In the genomic region with DNA sequence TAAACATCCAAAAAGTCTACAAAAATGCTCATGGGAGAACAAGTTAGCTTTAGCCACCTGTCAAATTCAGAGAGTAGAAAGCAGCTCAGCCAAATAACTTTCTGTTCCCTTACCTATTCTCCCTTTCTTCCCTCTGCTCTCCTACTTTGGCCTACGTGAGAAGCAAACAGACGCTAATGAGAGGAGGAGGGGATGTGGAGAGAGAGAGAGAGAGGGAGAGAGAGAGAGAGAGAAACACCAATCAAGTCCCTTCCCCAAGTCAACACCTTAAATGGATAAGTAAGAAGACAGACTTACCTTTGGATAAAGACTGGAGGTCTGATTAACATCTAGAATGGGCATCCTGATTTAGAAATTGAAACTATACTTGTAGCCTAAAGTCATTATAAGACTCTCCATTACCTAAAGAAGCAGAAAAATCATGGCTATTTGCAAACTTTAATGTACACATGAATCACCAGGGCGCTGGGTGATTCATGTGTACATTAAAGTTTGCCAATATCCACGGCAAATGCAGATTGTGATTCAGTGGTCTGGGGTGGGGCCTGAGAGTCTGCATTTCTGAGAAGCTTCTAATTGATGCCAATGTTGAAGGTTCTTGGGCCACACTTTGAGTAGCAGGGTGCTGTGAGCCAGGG, we compare ENCODE assay signal across 14 cellular contexts. TPM values are rescaled to one million over a fixed set of nuclear protein-coding genes. Genes with fewer than 3 reads are reported as not detected.
DNase-seq lines count a peak whose midpoint lies in the region; ATAC-seq and TF ChIP-seq lines count a peak whose summit lies in the region.
"Had no signal": no experiment of that assay in that cellular context is flagged by ENCODE, and none has a peak within 500 bp of the region (broad histone marks: within the 10 kb centered on the region; RNA-seq: fewer than 3 reads in every experiment).

No MANE protein-coding gene starts in this region.

- no peak overlapping the region for H3K4me3 Mint-ChIP-seq in activated T-cell treated with anti-CD3 and anti-CD28 coated beads, Interleukin-2, amount 50 U/mL, for 24 hours

- H3K27me3 ChIP-seq in MG63 = no peaks in the 10 kb centered on the region
- no peaks in the 10 kb centered on the region for H3K27me3 ChIP-seq in mammary epithelial cell (ENCODE audit: insufficient read depth, low read length)
- H3K27me3 ChIP-seq in heart right ventricle = peaks cover 0 to 9% (median 0%) of the 10 kb centered on the region in 7 donors
- H3K27me3 ChIP-seq: spleen, vagina had no signal

- no peak overlapping the region for H3K4me3 ChIP-seq in MG63
- no peak overlapping the region for H3K4me3 ChIP-seq in mammary epithelial cell (replicated peaks in 1 of 3; ENCODE audit: insufficient read depth in 1 of 3, low read depth in 2 of 3, low read length in 3 of 3)
- no peak overlapping the region for H3K4me3 ChIP-seq in heart right ventricle
- H3K4me3 ChIP-seq: spleen, vagina had no signal

- CTCF ChIA-PET in mammary epithelial cell (lab: Charles Lee; ENCODE audit: low non-redundant PET) = interaction anchor here (0.6 kb wide), 1 partner anchor 115 kb away, joined by 3 read pairs; no protein-coding TSS in a partner anchor

- peaks cover 46% of the 10 kb centered on the region for H3K4me1 ChIP-seq in mammary epithelial cell (ENCODE audit: insufficient read depth, low read length)
- peaks cover 0 to 50% (median 0%) of the 10 kb centered on the region in 9 donors for H3K4me1 ChIP-seq in heart right ventricle

- no peak for DNase-seq in activated T-cell treated with anti-CD3 and anti-CD28 coated beads, Interleukin-2, amount 50 U/mL, for 24 hours
- DNase-seq in activated T-cell treated with anti-CD3 and anti-CD28 coated beads, Interleukin-2, amount 50 U/mL, for 1 hour = no peak
- DNase-seq in MG63 = peak; percentile 72
- peak; percentile 73 for DNase-seq in mammary epithelial cell
- peak; percentile 57 for DNase-seq in stimulated activated CD8-positive, alpha-beta memory T cell treated with anti-CD3 and anti-CD28 coated beads, Interleukin-4, amount 100 ng/mL, for 48 hours
- no peak for DNase-seq in C1 segment of cervical spinal cord (lab: John Stamatoyannopoulos, UW)
- DNase-seq in anterior cingulate cortex (lab: John Stamatoyannopoulos, UW) = no peak
- DNase-seq in heart right ventricle = no peak
- DNase-seq: NCI-H1048, NCI-H524 treated with DMSO at 0.1 percent for 48 hours, occipital lobe, spleen had no signal

- H3K36me3 ChIP-seq in MG63 (no peaks in the 10 kb centered on the region), mammary epithelial cell (ENCODE audit: insufficient read depth, low read length) (no peaks in the 10 kb centered on the region), heart right ventricle (no peaks in the 10 kb centered on the region)
- H3K36me3 ChIP-seq: spleen, vagina had no signal

- in situ Hi-C loops in mammary epithelial cell (cut with MboI; ENCODE audit: low sequenced_read_pairs in 2 of 2) = loop anchor here (10.0 to 25.0 kb wide), 4 partner anchors 92 to 549 kb away; partner anchors contain the start of genes ADAMTS4 (in 1 of the 2), B4GALT3 (in 1 of the 2), FCGR3A (in 1 of the 2) and FCGR3B (in 1 of the 2)

- no peak overlapping the region for H3K9ac ChIP-seq in mammary epithelial cell (ENCODE audit: insufficient read depth, low read length)

- peaks cover 49% of the 10 kb centered on the region for H3K4me1 Mint-ChIP-seq in activated T-cell treated with anti-CD3 and anti-CD28 coated beads, Interleukin-2, amount 50 U/mL, for 24 hours (ENCODE audit: low read depth)

- peak overlapping the region; percentile 52 for H2AFZ ChIP-seq in mammary epithelial cell (ENCODE audit: low read depth, low read length)

- TF ChIP-seq CTCF in mammary epithelial cell (conservative IDR thresholded peaks at IDR 0.05 in 1 of 2, IDR thresholded peaks at IDR 0.05 in 1 of 2; ENCODE audit: extremely low read depth in 1 of 2, insufficient read depth in 1 of 2, low read depth in 1 of 2, low read length in 2 of 2) (no peak), heart right ventricle (IDR thresholded peaks at IDR 0.05) (no peak)

- peak overlapping the region; percentile 81 for H3K27ac Mint-ChIP-seq in activated T-cell treated with anti-CD3 and anti-CD28 coated beads, Interleukin-2, amount 50 U/mL, for 24 hours

- no peaks in the 10 kb centered on the region for H3K36me3 Mint-ChIP-seq in activated T-cell treated with anti-CD3 and anti-CD28 coated beads, Interleukin-2, amount 50 U/mL, for 24 hours (ENCODE audit: low read depth)

- H3K27ac ChIP-seq in mammary epithelial cell (ENCODE audit: insufficient read depth, low read depth, low read length) (peak overlapping the region; percentile 27), heart right ventricle (no peak overlapping the region)
- H3K27ac ChIP-seq: spleen, vagina had no signal

- H3K9me3 ChIP-seq in MG63 (no peaks in the 10 kb centered on the region), mammary epithelial cell (replicated peaks; ENCODE audit: insufficient read depth, low read length) (no peaks in the 10 kb centered on the region), heart right ventricle (no peaks in the 10 kb centered on the region)
- H3K9me3 ChIP-seq: spleen, vagina had no signal

- no peaks in the 10 kb centered on the region for H3K79me2 ChIP-seq in mammary epithelial cell (ENCODE audit: insufficient read depth, low read length)

- H3K27me3 Mint-ChIP-seq in activated T-cell treated with anti-CD3 and anti-CD28 coated beads, Interleukin-2, amount 50 U/mL, for 24 hours = no peaks in the 10 kb centered on the region

- no peaks in the 10 kb centered on the region for H3K9me3 Mint-ChIP-seq in activated T-cell treated with anti-CD3 and anti-CD28 coated beads, Interleukin-2, amount 50 U/mL, for 24 hours

- peak overlapping the region; percentile 52 for H3K4me2 ChIP-seq in mammary epithelial cell (ENCODE audit: insufficient read depth, low read depth, low read length)

- dilution Hi-C loops in mammary epithelial cell (cut with HindIII; ENCODE audit: low sequenced_read_pairs) = no loop called here

- no peak for ATAC-seq in heart right ventricle

- intact Hi-C loops in mammary epithelial cell (cut with micrococcal nuclease) = loop anchor here (5.0 kb wide), 1 partner anchor 169 kb away; no protein-coding TSS in a partner anchor
- intact Hi-C loops in heart right ventricle (cut with DNase I) = no loop called here

- BruUV-seq in mammary epithelial cell (replicated peaks; lab: Mats Ljungman, UMichigan) = no TSS peak

- 30% methylated on average over 4 of the region's 4 CpGs for WGBS in mammary epithelial cell (ENCODE audit: low coverage, missing lambda C conversion rate)
- 64 to 82% methylated on average over 3 to 4 of the region's 4 CpGs for WGBS in heart right ventricle, 2 donors

- no peaks in the 10 kb centered on the region for H4K20me1 ChIP-seq in mammary epithelial cell (ENCODE audit: insufficient read depth, low read length)

RNA-seq across cellular contexts. Expression of gene DUSP12, which starts 13.1 kb away (rescaled TPM):
- total RNA-seq in MG63 (2014; rRNA removed; shearing (Covaris generic); ENCODE audit: low replicate concordance) = 64.9 and 126 TPM in 2 replicates
- 10 to 100 TPM; 22.3 to 32.4 TPM for total RNA-seq in mammary epithelial cell
- polyA plus RNA-seq in mammary epithelial cell = 21.4 TPM
- 1.4 TPM for polyA minus RNA-seq in mammary epithelial cell
- 10 to 100 TPM in 1 of 10 donors, 1 to 10 TPM in 9; 3.5 to 10.2 (median 6.6) TPM for total RNA-seq in heart right ventricle
- polyA plus RNA-seq in heart right ventricle = 10 to 100 TPM; 11.0 to 15.3 TPM

RNA-seq across cellular contexts. Expression of gene FCRLB, which starts 15.1 kb away (rescaled TPM):
- total RNA-seq in MG63 (2014; rRNA removed; shearing (Covaris generic); ENCODE audit: low replicate concordance) = 0.47 and 3.1 TPM in 2 replicates
- total RNA-seq in mammary epithelial cell = 1 to 10 TPM in 1 of 2 donors, under 1 TPM in 1; 0.67 to 1.1 TPM
- polyA plus RNA-seq in mammary epithelial cell = 0.93 TPM
- 2.0 TPM for polyA minus RNA-seq in mammary epithelial cell
- under 1 TPM; 0.11 to 0.88 (median 0.32) TPM for total RNA-seq in heart right ventricle
- under 1 TPM; 0.22 to 0.58 TPM for polyA plus RNA-seq in heart right ventricle
- total RNA-seq: vagina had no signal

RNA-seq across cellular contexts. Expression of gene FCRLA, which starts 29.4 kb away (rescaled TPM):
- 2.2 TPM in 1 of 2 replicates, not detected in the other for total RNA-seq in MG63 (2014; rRNA removed; shearing (Covaris generic); ENCODE audit: low replicate concordance)
- total RNA-seq in mammary epithelial cell = 1 to 10 TPM in 1 of 2 donors, under 1 TPM in 1; 0.67 to 4.4 TPM
- 3.5 TPM for polyA plus RNA-seq in mammary epithelial cell
- 0.41 TPM for polyA minus RNA-seq in mammary epithelial cell
- total RNA-seq in heart right ventricle = under 1 TPM in 4 of 10 donors, not detected in 6; 0.21 to 1.00 (median 0.41) TPM
- polyA plus RNA-seq in heart right ventricle = under 1 TPM; 0.13 to 0.15 TPM
- total RNA-seq: dermis microvascular lymphatic vessel endothelial cell, occipital lobe, vagina had no signal

RNA-seq across cellular contexts. Expression of gene ATF6, which starts 29.7 kb away (rescaled TPM):
- 17.2 and 19.4 TPM in 2 replicates for total RNA-seq in MG63 (2014; rRNA removed; shearing (Covaris generic); ENCODE audit: low replicate concordance)
- 10 to 100 TPM; 21.9 to 32.7 TPM for total RNA-seq in mammary epithelial cell
- polyA plus RNA-seq in mammary epithelial cell = 12.2 TPM
- polyA minus RNA-seq in mammary epithelial cell = 20.8 TPM
- 10 to 100 TPM; 13.4 to 20.9 (median 16.0) TPM for total RNA-seq in heart right ventricle
- 1 to 10 TPM; 2.6 to 9.4 TPM for polyA plus RNA-seq in heart right ventricle

Comparison
In these comparisons a context has a peak if more than half of its experiments do, and no peak if none do; other contexts are left out.
1. DNase-seq: peak in MG63 (single experiment), mammary epithelial cell (single experiment) and stimulated activated CD8-positive, alpha-beta memory T cell treated with anti-CD3 and anti-CD28 coated beads, Interleukin-4, amount 100 ng/mL, for 48 hours (single experiment); none in activated T-cell treated with anti-CD3 and anti-CD28 coated beads, Interleukin-2, amount 50 U/mL, for 24 hours (single experiment), activated T-cell treated with anti-CD3 and anti-CD28 coated beads, Interleukin-2, amount 50 U/mL, for 1 hour (single experiment), C1 segment of cervical spinal cord (0 of 14), anterior cingulate cortex (0 of 58) and heart right ventricle (0 of 2).